Comparison of ENCODE assay signal across 8 cellular contexts in genomic region chr1:9823943-9824701, GRCh38. TPM values are rescaled to one million over a fixed set of nuclear protein-coding genes. Genes with fewer than 3 reads are reported as not detected.
DNase-seq lines count a peak whose midpoint lies in the region; ATAC-seq, FAIRE-seq and TF ChIP-seq lines count a peak whose summit lies in the region.

CLSTN1 (minus strand) TSS chr1:9823965; CDS start chr1:9823733, 232 bp downstream.

- H3K4me1 ChIP-seq in heart left ventricle = peaks cover 12 to 43% (median 35%) of the 10 kb centered on the region in 12 donors
- H3K4me1 ChIP-seq in tibial nerve = peaks cover 0 to 48% (median 25%) of the 10 kb centered on the region in 4 donors

- H3K36me3 ChIP-seq in heart left ventricle (no peaks in the 10 kb centered on the region), tibial nerve (no peaks in the 10 kb centered on the region)

- TF ChIP-seq CTCF in D721Med (IDR thresholded peaks at IDR 0.05; ENCODE audit: insufficient read depth, missing control alignments) = no peak
- no peak for TF ChIP-seq CTCF in heart left ventricle (IDR thresholded peaks at IDR 0.05)
- TF ChIP-seq CTCF in tibial nerve (IDR thresholded peaks at IDR 0.05) = peak in 1 of 5 experiments; percentile 23

- H3K9me3 ChIP-seq in heart left ventricle (no peaks in the 10 kb centered on the region), tibial nerve (no peaks in the 10 kb centered on the region)

- peak; percentile 63 to 91 (median 84) for ATAC-seq in heart left ventricle

- TF ChIP-seq EP300 in tibial nerve (IDR thresholded peaks at IDR 0.05) = peak in 1 of 2 donors; percentile 56

- H3K4me3 ChIP-seq in heart left ventricle = peak within 1 kb of the TSS; percentile 62 to 98 (median 88)
- H3K4me3 ChIP-seq in tibial nerve = peak within 1 kb of the TSS; percentile 81 to 91 (median 89)

- 1% methylated on average over 51 to 85 of the region's 93 CpGs for WGBS in adipose tissue, 3 donors
- 0 to 1% (median 1%) methylated on average over 34 to 93 of the region's 93 CpGs for WGBS in heart left ventricle, 4 donors
- 0 to 1% methylated on average over 44 to 77 of the region's 93 CpGs for WGBS in tibial nerve, 2 donors

- FAIRE-seq in D721Med (lab: Jason Lieb, UNC) = no peak

- H3K27me3 ChIP-seq in heart left ventricle = no peaks in the 10 kb centered on the region
- no peaks in the 10 kb centered on the region for H3K27me3 ChIP-seq in tibial nerve

- intact Hi-C loops in T-helper 1 cell treated with Interleukin-12 subunit alpha and Interleukin-12 subunit beta and Interleukin-4 antibody, amounts not matched to agents 30 ng/mL and 1 ng/mL, for 36 hours (cut with micrococcal nuclease) = loop anchor here (1.0 to 10.0 kb wide), 10 partner anchors 24 to 871 kb away; partner anchors contain the start of genes H6PD, LZIC, NMNAT1 and SLC25A33
- intact Hi-C loops in heart left ventricle (cut with DNase I) (loop anchor here in 1 of 10 donors (10.0 kb wide), 1 partner anchor 861 kb away; no protein-coding TSS in a partner anchor), posterior cingulate gyrus (cut with DNase I) (loop anchor here (10.0 kb wide), 1 partner anchor 871 kb away; no protein-coding TSS in a partner anchor)

- peak in 1 of 2 donors; percentile 31 for TF ChIP-seq POLR2A in heart left ventricle (IDR thresholded peaks at IDR 0.05)
- peak in 1 of 2 donors; percentile 7 for TF ChIP-seq POLR2A in tibial nerve (IDR thresholded peaks at IDR 0.05)

- DNase-seq in D721Med (ENCODE audit: insufficient read length, low spot score) (peak; percentile 29), GOT3 (lab: John Stamatoyannopoulos, UW) (peak; percentile 34), MV-4-11 (lab: John Stamatoyannopoulos, UW) (peak; percentile 65), heart left ventricle (peak; percentile 91 to 96 (median 92)), posterior cingulate gyrus (peak; percentile 86 to 99 (median 92)), tibial nerve (ENCODE audit: low spot score in 2 of 2) (peak; percentile 75 to 78)

- H3K27ac ChIP-seq in adipose tissue (ENCODE audit: low read depth, low read length) = no peak within 1 kb of the TSS
- H3K27ac ChIP-seq in heart left ventricle = peak within 1 kb of the TSS; percentile 63 to 93 (median 88)
- peak within 1 kb of the TSS; percentile 89 to 94 (median 92) for H3K27ac ChIP-seq in tibial nerve

RNA-seq across cellular contexts. Expression of gene CLSTN1, which starts in this region (rescaled TPM):
- 102 and 103 TPM in 2 replicates for total RNA-seq in T-helper 1 cell treated with Interleukin-12 subunit alpha and Interleukin-12 subunit beta and Interleukin-4 antibody, amounts not matched to agents 30 ng/mL and 1 ng/mL, for 36 hours
- polyA plus RNA-seq in adipose tissue (10 to 100 TPM; 23.2 to 28.8 (median 28.8) TPM), heart left ventricle (10 to 100 TPM; 37.6 to 40.5 TPM)
- total RNA-seq in heart left ventricle (10 to 100 TPM; 50.6 to 79.4 (median 64.3) TPM), tibial nerve (10 to 100 TPM; 60.9 to 90.6 (median 72.5) TPM)

Comparison
In these comparisons a context has a peak if more than half of its experiments do, and no peak if none do; other contexts are left out.
1. DNase-seq: peak in every context shown above with its lines; median percentile 92 in heart left ventricle; 92 in posterior cingulate gyrus; 76 in tibial nerve; 65 in MV-4-11; 34 in GOT3; 29 in D721Med.